In the genomic region with DNA sequence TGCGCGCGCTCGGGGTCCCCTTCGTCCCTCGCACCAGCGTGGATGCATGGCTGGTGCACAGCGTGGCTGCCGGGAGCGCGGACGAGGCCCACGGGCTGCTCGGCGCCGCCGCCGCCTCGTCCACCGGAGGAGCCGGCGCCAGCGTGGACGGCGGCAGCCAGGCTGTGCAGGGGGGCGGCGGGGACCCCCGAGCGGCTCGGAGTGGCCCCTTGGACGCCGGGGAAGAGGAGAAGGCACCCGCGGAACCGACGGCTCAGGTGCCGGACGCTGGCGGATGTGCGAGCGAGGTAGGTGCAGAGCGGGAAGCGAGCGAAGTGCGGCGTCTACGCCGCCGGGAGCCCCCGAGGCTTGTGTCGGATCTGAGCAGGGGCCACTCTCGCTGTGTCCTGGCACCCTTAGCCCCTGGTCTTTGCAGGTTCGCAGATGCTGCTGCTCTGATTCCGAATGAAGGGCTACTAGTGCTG, we compare ENCODE assay signal across 8 cellular contexts. TPM values are rescaled to one million over a fixed set of nuclear protein-coding genes. Genes with fewer than 3 reads are reported as not detected.
A peak's percentile ranks its signal among the peaks of the same experiment; 100 is the strongest.
DNase-seq lines count a peak whose midpoint lies in the region; ATAC-seq and TF ChIP-seq lines count a peak whose summit lies in the region.
"Not testable (repeated sequence)": the region's sequence is repeated elsewhere in the genome, so short reads cannot be mapped to it uniquely, and the experiment has no call there.

No MANE protein-coding gene starts in this region.

- H3K36me3 Mint-ChIP-seq in T-helper 1 cell treated with Interleukin-12 subunit alpha and Interleukin-12 subunit beta and Interleukin-4 antibody, amounts not matched to agents 30 μg/mL and 1 μg/mL, for 36 hours (ENCODE audit: low read depth): peaks cover 15% of the 10 kb centered on the region
- not testable (repeated sequence) for H3K36me3 Mint-ChIP-seq in activated naive CD8-positive, alpha-beta T cell treated with anti-CD3 and anti-CD28 coated beads, Interleukin-2, amount 10 ng/mL, durations not matched to agents 7 days and 5 days; glutamatergic neuron (ENCODE audit: unreplicated experiment); natural killer cell treated with Interleukin-12 subunit alpha and Interleukin-12 subunit beta and Interleukin-15 and Interleukin-18, amount 100 ng/mL, for 72 hours

- peaks cover 55% of the 10 kb centered on the region for H3K4me1 Mint-ChIP-seq in T-helper 1 cell treated with Interleukin-12 subunit alpha and Interleukin-12 subunit beta and Interleukin-4 antibody, amounts not matched to agents 30 μg/mL and 1 μg/mL, for 36 hours (ENCODE audit: low read depth)
- peaks cover 55% of the 10 kb centered on the region for H3K4me1 Mint-ChIP-seq in activated naive CD8-positive, alpha-beta T cell treated with anti-CD3 and anti-CD28 coated beads, Interleukin-2, amount 10 ng/mL, durations not matched to agents 7 days and 5 days
- peaks cover 11% of the 10 kb centered on the region for H3K4me1 Mint-ChIP-seq in glutamatergic neuron (ENCODE audit: low read depth, unreplicated experiment)
- H3K4me1 Mint-ChIP-seq in natural killer cell treated with Interleukin-12 subunit alpha and Interleukin-12 subunit beta and Interleukin-15 and Interleukin-18, amount 100 ng/mL, for 72 hours (ENCODE audit: low read depth in 2 of 2): peaks cover 49 to 61% of the 10 kb centered on the region in 2 donors

- peak overlapping the region; percentile 98 for H3K4me3 Mint-ChIP-seq in T-helper 1 cell treated with Interleukin-12 subunit alpha and Interleukin-12 subunit beta and Interleukin-4 antibody, amounts not matched to agents 30 μg/mL and 1 μg/mL, for 36 hours
- peak overlapping the region; percentile 92 for H3K4me3 Mint-ChIP-seq in activated naive CD8-positive, alpha-beta T cell treated with anti-CD3 and anti-CD28 coated beads, Interleukin-2, amount 10 ng/mL, durations not matched to agents 7 days and 5 days
- H3K4me3 Mint-ChIP-seq in glutamatergic neuron (ENCODE audit: unreplicated experiment): peak overlapping the region; percentile 93
- peak overlapping the region; percentile 96 for H3K4me3 Mint-ChIP-seq in natural killer cell treated with Interleukin-12 subunit alpha and Interleukin-12 subunit beta and Interleukin-15 and Interleukin-18, amount 100 ng/mL, for 72 hours

- H3K9me3 Mint-ChIP-seq in T-helper 1 cell treated with Interleukin-12 subunit alpha and Interleukin-12 subunit beta and Interleukin-4 antibody, amounts not matched to agents 30 μg/mL and 1 μg/mL, for 36 hours; activated naive CD8-positive, alpha-beta T cell treated with anti-CD3 and anti-CD28 coated beads, Interleukin-2, amount 10 ng/mL, durations not matched to agents 7 days and 5 days; glutamatergic neuron (ENCODE audit: unreplicated experiment); natural killer cell treated with Interleukin-12 subunit alpha and Interleukin-12 subunit beta and Interleukin-15 and Interleukin-18, amount 100 ng/mL, for 72 hours: not testable (repeated sequence)

- peak overlapping the region; percentile 97 for H3K27ac Mint-ChIP-seq in T-helper 1 cell treated with Interleukin-12 subunit alpha and Interleukin-12 subunit beta and Interleukin-4 antibody, amounts not matched to agents 30 μg/mL and 1 μg/mL, for 36 hours
- peak overlapping the region; percentile 89 for H3K27ac Mint-ChIP-seq in activated naive CD8-positive, alpha-beta T cell treated with anti-CD3 and anti-CD28 coated beads, Interleukin-2, amount 10 ng/mL, durations not matched to agents 7 days and 5 days
- peak overlapping the region; percentile 83 for H3K27ac Mint-ChIP-seq in glutamatergic neuron (ENCODE audit: unreplicated experiment)
- H3K27ac Mint-ChIP-seq in natural killer cell treated with Interleukin-12 subunit alpha and Interleukin-12 subunit beta and Interleukin-15 and Interleukin-18, amount 100 ng/mL, for 72 hours: peak overlapping the region; percentile 97 to 98

- peak; percentile 28 for ATAC-seq in GM21526 (IDR thresholded peaks at IDR 0.05; ENCODE audit: low FRiP score, unreplicated experiment)
- peak; percentile 19 for ATAC-seq in HG03439 (IDR thresholded peaks at IDR 0.05; ENCODE audit: unreplicated experiment)
- ATAC-seq in activated naive CD8-positive, alpha-beta T cell treated with anti-CD3 and anti-CD28 coated beads, Interleukin-2, amount 10 ng/mL, durations not matched to agents 7 days and 5 days (ENCODE audit: low read depth): peak; percentile 38
- ATAC-seq in natural killer cell treated with Interleukin-12 subunit alpha and Interleukin-12 subunit beta and Interleukin-15 and Interleukin-18, amount 100 ng/mL, for 72 hours: peak; percentile 4 to 41
- ATAC-seq in stimulated activated naive CD8-positive, alpha-beta T cell treated with anti-CD3 and anti-CD28 coated beads, Interleukin-15, Interleukin-2, amounts not matched to agents 100 U/mL and 50 U/mL, for 24 hours: not testable (repeated sequence)

- peak; percentile 52 for DNase-seq in DMS79 treated with DMSO at 0.1 percent for 48 hours (lab: John Stamatoyannopoulos, UW)
- peak; percentile 72 for DNase-seq in activated naive CD8-positive, alpha-beta T cell treated with anti-CD3 and anti-CD28 coated beads, Interleukin-2, amount 10 ng/mL, durations not matched to agents 7 days and 5 days
- DNase-seq in glutamatergic neuron; natural killer cell treated with Interleukin-12 subunit alpha and Interleukin-12 subunit beta and Interleukin-15 and Interleukin-18, amount 100 ng/mL, for 72 hours (ENCODE audit: low spot score): not testable (repeated sequence)
- peak; percentile 53 for DNase-seq in stimulated activated naive CD8-positive, alpha-beta T cell treated with anti-CD3 and anti-CD28 coated beads, Interleukin-15, Interleukin-2, amounts not matched to agents 100 U/mL and 50 U/mL, for 24 hours

- POLR2A ChIA-PET in activated naive CD8-positive, alpha-beta T cell treated with anti-CD3 and anti-CD28 coated beads, Interleukin-2, amount 10 ng/mL, durations not matched to agents 7 days and 5 days (lab: Charles Lee): interaction anchor here (1.1 to 2.7 kb wide), 12 partner anchors 8 to 60 kb away, joined by 3 to 47 read pairs (median 9); a partner anchor contains a TSS

- not testable (repeated sequence) for TF ChIP-seq CTCF in glutamatergic neuron (IDR thresholded peaks at IDR 0.05; ENCODE audit: partially characterized antibody, unreplicated experiment)

- H3K27me3 Mint-ChIP-seq in T-helper 1 cell treated with Interleukin-12 subunit alpha and Interleukin-12 subunit beta and Interleukin-4 antibody, amounts not matched to agents 30 μg/mL and 1 μg/mL, for 36 hours (ENCODE audit: low read depth); activated naive CD8-positive, alpha-beta T cell treated with anti-CD3 and anti-CD28 coated beads, Interleukin-2, amount 10 ng/mL, durations not matched to agents 7 days and 5 days; natural killer cell treated with Interleukin-12 subunit alpha and Interleukin-12 subunit beta and Interleukin-15 and Interleukin-18, amount 100 ng/mL, for 72 hours: not testable (repeated sequence)
- H3K27me3 Mint-ChIP-seq in glutamatergic neuron (ENCODE audit: unreplicated experiment): peaks cover 24% of the 10 kb centered on the region

RNA-seq across cellular contexts. Expression of a gene that starts 0.8 kb away (rescaled TPM):
- total RNA-seq in activated naive CD8-positive, alpha-beta T cell treated with anti-CD3 and anti-CD28 coated beads, Interleukin-2, amount 10 ng/mL, durations not matched to agents 7 days and 5 days: 10 to 100 TPM in 1 of 2 experiments, 1 to 10 TPM in 1; 10.0 to 10.3 TPM
- 42.1 TPM for total RNA-seq in glutamatergic neuron (ENCODE audit: unreplicated experiment)
- 10 to 100 TPM; 21.3 to 29.1 TPM for total RNA-seq in natural killer cell treated with Interleukin-12 subunit alpha and Interleukin-12 subunit beta and Interleukin-15 and Interleukin-18, amount 100 ng/mL, for 72 hours

RNA-seq across cellular contexts. Expression of a gene that starts 47.7 kb away (rescaled TPM):
- 100 to 1,000 TPM; 653 to 667 TPM for total RNA-seq in activated naive CD8-positive, alpha-beta T cell treated with anti-CD3 and anti-CD28 coated beads, Interleukin-2, amount 10 ng/mL, durations not matched to agents 7 days and 5 days
- 685 TPM for total RNA-seq in glutamatergic neuron (ENCODE audit: unreplicated experiment)
- 1,000 to 10,000 TPM in 1 of 2 donors, 100 to 1,000 TPM in 1; 824 to 1,096 TPM for total RNA-seq in natural killer cell treated with Interleukin-12 subunit alpha and Interleukin-12 subunit beta and Interleukin-15 and Interleukin-18, amount 100 ng/mL, for 72 hours

RNA-seq across cellular contexts. Expression of a gene that starts 48.7 kb away (rescaled TPM):
- total RNA-seq in activated naive CD8-positive, alpha-beta T cell treated with anti-CD3 and anti-CD28 coated beads, Interleukin-2, amount 10 ng/mL, durations not matched to agents 7 days and 5 days: 100 to 1,000 TPM; 227 to 235 TPM
- total RNA-seq in glutamatergic neuron (ENCODE audit: unreplicated experiment): 191 TPM
- 100 to 1,000 TPM; 184 to 218 TPM for total RNA-seq in natural killer cell treated with Interleukin-12 subunit alpha and Interleukin-12 subunit beta and Interleukin-15 and Interleukin-18, amount 100 ng/mL, for 72 hours
